Comparison of ENCODE assay signal across 8 cellular contexts in the genomic region with DNA sequence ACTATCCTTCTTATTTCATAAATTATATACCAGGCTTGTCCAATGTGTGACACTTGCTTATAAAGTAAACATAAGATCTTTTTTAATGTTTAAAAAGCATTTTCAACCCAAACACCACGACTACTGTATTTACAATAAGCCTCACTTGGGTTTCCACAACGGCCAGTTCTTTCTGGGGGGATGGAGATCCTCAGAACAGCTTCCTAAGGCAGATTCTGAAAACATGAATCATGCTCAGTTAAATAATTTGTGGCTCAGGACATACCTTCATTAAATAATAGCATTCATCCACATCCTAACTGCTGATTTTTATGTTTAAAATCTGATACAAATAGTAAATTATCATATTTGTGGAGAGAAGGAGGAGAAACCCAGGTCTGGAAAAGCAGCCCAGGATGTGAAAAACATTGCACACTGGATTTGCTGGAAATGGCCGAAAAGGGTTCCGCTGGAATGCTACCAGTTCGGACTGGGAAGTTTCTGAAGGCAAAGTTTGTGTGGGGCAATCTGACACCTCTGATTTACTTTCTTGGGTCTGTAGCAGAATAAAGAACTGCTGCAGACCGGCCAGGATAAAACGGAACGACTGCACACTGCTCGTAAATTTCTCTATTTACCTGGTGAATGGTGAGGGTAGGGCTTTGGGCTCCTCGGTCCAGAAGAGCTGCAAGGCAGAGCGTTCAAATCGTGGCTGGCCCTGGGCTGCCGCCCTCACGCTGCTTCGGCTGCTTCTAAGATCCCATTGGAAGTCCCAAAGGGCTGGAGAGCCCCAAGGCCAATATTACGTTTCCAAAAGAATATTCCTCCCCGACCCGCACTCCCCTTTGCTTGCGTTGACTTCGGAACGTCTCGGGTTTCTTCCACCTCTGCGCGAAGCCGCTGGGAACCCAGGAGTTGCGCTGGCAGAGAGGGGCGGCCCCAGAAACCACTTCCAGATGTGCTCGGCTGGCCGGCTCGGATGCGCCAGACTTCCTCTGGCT. TPM values are rescaled to one million over a fixed set of nuclear protein-coding genes. Genes with fewer than 3 reads are reported as not detected.
A peak's percentile ranks its signal among the peaks of the same experiment; 100 is the strongest.
DNase-seq lines count a peak whose midpoint lies in the region; ATAC-seq and TF ChIP-seq lines count a peak whose summit lies in the region.

A gene with protein sequence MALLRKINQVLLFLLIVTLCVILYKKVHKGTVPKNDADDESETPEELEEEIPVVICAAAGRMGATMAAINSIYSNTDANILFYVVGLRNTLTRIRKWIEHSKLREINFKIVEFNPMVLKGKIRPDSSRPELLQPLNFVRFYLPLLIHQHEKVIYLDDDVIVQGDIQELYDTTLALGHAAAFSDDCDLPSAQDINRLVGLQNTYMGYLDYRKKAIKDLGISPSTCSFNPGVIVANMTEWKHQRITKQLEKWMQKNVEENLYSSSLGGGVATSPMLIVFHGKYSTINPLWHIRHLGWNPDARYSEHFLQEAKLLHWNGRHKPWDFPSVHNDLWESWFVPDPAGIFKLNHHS (minus strand): TSS at position 910 of the 980 bp plus-strand sequence. CDS start 30,539 bp downstream, outside the sequence.

- H3K36me3 ChIP-seq in GM23338 (ENCODE audit: insufficient read depth) = no peaks in the 10 kb centered on the region
- no peaks in the 10 kb centered on the region for H3K36me3 ChIP-seq in SK-N-SH (replicated peaks in 1 of 2; ENCODE audit: control insufficient read depth in 1 of 2, insufficient read depth in 2 of 2, low read length in 1 of 2)

- peak within 1 kb of the TSS; percentile 72 for H3K27ac Mint-ChIP-seq in GM23338

- H3K4me1 ChIP-seq in GM23338 (ENCODE audit: insufficient read depth) (peaks cover 16% of the 10 kb centered on the region), SK-N-SH (ENCODE audit: control insufficient read depth in 1 of 2, insufficient read depth in 2 of 2, low read depth in 1 of 2, low read length in 1 of 2) (peaks cover 4 to 20% of the 10 kb centered on the region in 2 experiments; a peak in 2 of 4 replicates)

- DNase-seq in GM23338 (ENCODE audit: low spot score) (peak; percentile 81), SK-N-SH (peak; percentile 70), fibroblast of pulmonary artery (ENCODE audit: low read depth) (peak; percentile 73), omental fat pad (ENCODE audit: low spot score) (peak; percentile 25), Ammon's horn (ENCODE audit: low spot score) (no peak)

- no peak for TF ChIP-seq RAD21 in SK-N-SH (IDR thresholded peaks at IDR 0.05; ENCODE audit: low read length)

- H3K27me3 ChIP-seq in GM23338 (ENCODE audit: insufficient read depth) = peaks cover 24% of the 10 kb centered on the region
- no peaks in the 10 kb centered on the region for H3K27me3 ChIP-seq in SK-N-SH (ENCODE audit: insufficient read depth)

- no peak within 1 kb of the TSS for H3K27ac ChIP-seq in GM23338 (ENCODE audit: low read depth)
- peak within 1 kb of the TSS; percentile 84 to 91 for H3K27ac ChIP-seq in SK-N-SH (ENCODE audit: low read depth in 2 of 2, low read length in 1 of 2)

- peak within 1 kb of the TSS; percentile 81 for H3K4me3 Mint-ChIP-seq in GM23338

- H4K20me1 ChIP-seq in GM23338 (replicated peaks; ENCODE audit: insufficient read depth) (no peaks in the 10 kb centered on the region), SK-N-SH (ENCODE audit: insufficient read depth) (no peaks in the 10 kb centered on the region)

- POLR2A ChIA-PET in SK-N-SH (lab: Yijun Ruan, JAX) = interaction anchor here (1.2 kb wide), 1 partner anchor 84 kb away, joined by 3 read pairs; the partner anchor contains the start of gene TDG

- H3K4me3 ChIP-seq in GM23338 (peak within 1 kb of the TSS; percentile 59), SK-N-SH (ENCODE audit: low read depth in 2 of 2, low read length in 1 of 2) (peak within 1 kb of the TSS; percentile 57 to 80), fibroblast of pulmonary artery (replicated peaks; ENCODE audit: low read depth, low read length) (peak within 1 kb of the TSS; percentile 67)

- no peaks in the 10 kb centered on the region for H3K9me3 Mint-ChIP-seq in GM23338

- H3K4me2 ChIP-seq in GM23338 (peak within 1 kb of the TSS; percentile 82), SK-N-SH (peak within 1 kb of the TSS; percentile 88)

- H3K27me3 Mint-ChIP-seq in GM23338 (ENCODE audit: insufficient read depth, low read depth, poor library complexity) = peaks cover 15% of the 10 kb centered on the region

- peaks cover 12% of the 10 kb centered on the region for H3K4me1 Mint-ChIP-seq in GM23338

- CTCF ChIA-PET in SK-N-SH (lab: Yijun Ruan, JAX) = interaction anchor here (0.5 to 1.6 kb wide), 2 partner anchors 60 to 239 kb away, joined by 3 to 4 read pairs; no protein-coding TSS in a partner anchor

- WGBS in SK-N-SH (ENCODE audit: low lambda C conversion rate) = 11% methylated on average over 23 of the region's 31 CpGs

- H3K36me3 Mint-ChIP-seq in GM23338 (ENCODE audit: low read depth) = no peaks in the 10 kb centered on the region; the same call in 2 of the 3 replicates

- no peaks in the 10 kb centered on the region for H3K79me2 ChIP-seq in GM23338 (replicated peaks; ENCODE audit: insufficient read depth)
- peaks cover 10% of the 10 kb centered on the region; the same call in 1 of the 2 replicates for H3K79me2 ChIP-seq in SK-N-SH (ENCODE audit: insufficient read depth)

- peak within 1 kb of the TSS; percentile 72 for H3K9ac ChIP-seq in SK-N-SH

- H3F3A ChIP-seq in GM23338 (replicated peaks; ENCODE audit: low read depth) (peaks cover 5% of the 10 kb centered on the region; the same call in 1 of the 2 replicates), SK-N-SH (replicated peaks; ENCODE audit: insufficient read depth) (peaks cover 22% of the 10 kb centered on the region)

- no peak for TF ChIP-seq CTCF in GM23338 (conservative IDR thresholded peaks at IDR 0.05; ENCODE audit: low read depth in 2 of 2)
- no peak for TF ChIP-seq CTCF in SK-N-SH (IDR thresholded peaks at IDR 0.05)
- TF ChIP-seq CTCF in fibroblast of pulmonary artery (IDR thresholded peaks at IDR 0.05; ENCODE audit: low read length, missing control alignments) = no peak
- TF ChIP-seq CTCF in omental fat pad (IDR thresholded peaks at IDR 0.05) = no peak

- no peaks in the 10 kb centered on the region for H3K9me3 ChIP-seq in SK-N-SH

- H2AFZ ChIP-seq in GM23338 (peak within 1 kb of the TSS; percentile 99), SK-N-SH (ENCODE audit: low read depth) (peak within 1 kb of the TSS; percentile 90)

- no peak for TF ChIP-seq EP300 in SK-N-SH (IDR thresholded peaks at IDR 0.05; ENCODE audit: borderline replicate concordance in 1 of 2, low read depth in 1 of 2, low read length in 1 of 2)

- peak; percentile 91 for ATAC-seq in GM23338
- ATAC-seq in omental fat pad (ENCODE audit: low FRiP score) = peak; percentile 86
- ATAC-seq in GM21825 (IDR thresholded peaks at IDR 0.05; ENCODE audit: unreplicated experiment) = no peak
- no peak for ATAC-seq in HG03045 (IDR thresholded peaks at IDR 0.05; ENCODE audit: unreplicated experiment)
- ATAC-seq in GM21360 (IDR thresholded peaks at IDR 0.05; ENCODE audit: unreplicated experiment) = no peak

- H3K9me2 ChIP-seq in GM23338 (ENCODE audit: insufficient read depth) (no peaks in the 10 kb centered on the region), SK-N-SH (no peaks in the 10 kb centered on the region)

TF ChIP-seq in GM23338, 12 proteins besides CTCF, POLR2A, EP300 and RAD21:
- 0 out of 2 replicates have a peak, but pooled peaks have one; percentile 28 for TF ChIP-seq POLR2AphosphoS5 (IDR thresholded peaks at IDR 0.05; ENCODE audit: low read depth)
- TF ChIP-seq STAT1 (IDR thresholded peaks at IDR 0.05; ENCODE audit: unreplicated experiment) = no peak

TF ChIP-seq in SK-N-SH, 30 proteins besides CTCF, POLR2A, EP300 and RAD21 (continues in another document):
- TF ChIP-seq ZBTB33 (IDR thresholded peaks at IDR 0.05; ENCODE audit: borderline replicate concordance, low read depth) = no peak
- TF ChIP-seq POLR2AphosphoS5 (IDR thresholded peaks at IDR 0.05; ENCODE audit: low read depth, low read length) = peak; percentile 30; the same call in 1 of the 2 replicates
- TF ChIP-seq FOXJ3 (CRISPR knock-in tag; IDR thresholded peaks at IDR 0.05) = no peak
- TF ChIP-seq TCF12 (IDR thresholded peaks at IDR 0.05) = peak; percentile 89
- TF ChIP-seq GATA2 (CRISPR knock-in tag; IDR thresholded peaks at IDR 0.05) = no peak
- peak; percentile 14 for TF ChIP-seq CHD2 (IDR thresholded peaks at IDR 0.05; ENCODE audit: low read length, partially characterized antibody)
- no peak for TF ChIP-seq SMC3 (IDR thresholded peaks at IDR 0.05; ENCODE audit: low read depth, low read length)
- no peak for TF ChIP-seq USF1 (IDR thresholded peaks at IDR 0.05; ENCODE audit: borderline replicate concordance, low read depth)
- TF ChIP-seq, protein P1, sequence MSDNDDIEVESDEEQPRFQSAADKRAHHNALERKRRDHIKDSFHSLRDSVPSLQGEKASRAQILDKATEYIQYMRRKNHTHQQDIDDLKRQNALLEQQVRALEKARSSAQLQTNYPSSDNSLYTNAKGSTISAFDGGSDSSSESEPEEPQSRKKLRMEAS (IDR thresholded peaks at IDR 0.05; ENCODE audit: low read depth) = peak; percentile 26; the same call in 1 of the 2 replicates

RNA-seq across cellular contexts. Expression of the gene that starts here (rescaled TPM):
- total RNA-seq in GM23338 (2014; rRNA removed; shearing (Covaris generic)) = 3.2 and 8.5 TPM in 2 replicates
- polyA plus RNA-seq in GM23338 (2016; fragmentation: Nextera tagmentation; extraction: Ambion mirVana) (3.2 and 4.2 TPM in 2 replicates), SK-N-SH (2012; rRNA removed) (50.0 and 69.5 TPM in 2 replicates)
- polyA plus RNA-seq in SK-N-SH (2012; cell fraction: cytosol; rRNA removed) = 65.5 and 65.6 TPM in 2 replicates
- polyA plus RNA-seq in SK-N-SH (2012; cell fraction: nucleus; rRNA removed) = 28.7 and 58.5 TPM in 2 replicates
- total RNA-seq in omental fat pad = 10 to 100 TPM in 2 of 4 donors, 1 to 10 TPM in 2; 8.1 to 31.6 (median 13.8) TPM

Comparison
In these comparisons a context has a peak if more than half of its experiments do, and no peak if none do; other contexts are left out.
1. ATAC-seq: peak in GM23338 (single experiment) and omental fat pad (single experiment); none in GM21825 (single experiment), HG03045 (single experiment) and GM21360 (single experiment).
2. Peak in every context shown above with its lines, with median percentiles within 50 percentile points of each other: H3K4me3 ChIP-seq.